Comparison of ENCODE assay signal across 1 cellular context in genomic region chr17:30450125-30451027, GRCh38.
A peak's percentile ranks its signal among the peaks of the same experiment; 100 is the strongest.
TF ChIP-seq lines count a peak whose summit lies in the region.

No MANE protein-coding gene starts in this region.

TF ChIP-seq in HepG2, 621 proteins besides CTCF, POLR2A, EP300 and RAD21 (continued from another document and continues in another):
- TF ChIP-seq MAX (IDR thresholded peaks at IDR 0.05) (peak; percentile 35; the same call in 1 of the 2 replicates), ZSCAN25 (CRISPR knock-in tag; IDR thresholded peaks at IDR 0.05) (no peak), ZNF225 (CRISPR knock-in tag; IDR thresholded peaks at IDR 0.05) (no peak), THYN1 (CRISPR knock-in tag; IDR thresholded peaks at IDR 0.05; ENCODE audit: borderline replicate concordance, low read depth) (no peak), ZNF777 (CRISPR knock-in tag; IDR thresholded peaks at IDR 0.05) (no peak; the same call in 1 of the 2 replicates), FOXP1 (IDR thresholded peaks at IDR 0.05) (peak; percentile 74), FOXP1 (CRISPR knock-in tag; IDR thresholded peaks at IDR 0.05) (peak; percentile 91), NONO (IDR thresholded peaks at IDR 0.05) (no peak), NONO (CRISPR knock-in tag; conservative IDR thresholded peaks at IDR 0.05) (0 out of 2 replicates have a peak, but pooled peaks have one; percentile 31), FOXA3 (CRISPR knock-in tag; IDR thresholded peaks at IDR 0.05) (peak; percentile 92), ZNF501 (CRISPR knock-in tag; IDR thresholded peaks at IDR 0.05) (peak; percentile 62; the same call in 1 of the 2 replicates), TEAD2 (CRISPR knock-in tag; IDR thresholded peaks at IDR 0.05) (peak; percentile 69; the same call in 1 of the 2 replicates), ZNF34 (CRISPR knock-in tag; IDR thresholded peaks at IDR 0.05; ENCODE audit: borderline replicate concordance) (no peak), ZNF407 (CRISPR knock-in tag; IDR thresholded peaks at IDR 0.05; ENCODE audit: not compliant biosample characterization) (no peak), ZNF460 (CRISPR knock-in tag; IDR thresholded peaks at IDR 0.05; ENCODE audit: borderline replicate concordance) (peak; percentile 92; the same call in 1 of the 2 replicates), DNMT1 (CRISPR knock-in tag; IDR thresholded peaks at IDR 0.05) (no peak), GLMP (CRISPR knock-in tag; IDR thresholded peaks at IDR 0.05; ENCODE audit: borderline replicate concordance) (no peak), FOXM1 (CRISPR knock-in tag; IDR thresholded peaks at IDR 0.05) (no peak), ZNF556 (CRISPR knock-in tag; IDR thresholded peaks at IDR 0.05; ENCODE audit: borderline replicate concordance) (no peak), ZNF563 (CRISPR knock-in tag; IDR thresholded peaks at IDR 0.05) (no peak), IKZF1 (IDR thresholded peaks at IDR 0.05) (no peak), SETDB1 (CRISPR knock-in tag; IDR thresholded peaks at IDR 0.05; ENCODE audit: borderline replicate concordance) (no peak), RARG (CRISPR knock-in tag; IDR thresholded peaks at IDR 0.05; ENCODE audit: low read depth) (no peak), CREM (IDR thresholded peaks at IDR 0.05) (peak; percentile 64; the same call in 1 of the 2 replicates), CREM (CRISPR knock-in tag; IDR thresholded peaks at IDR 0.05) (no peak), ZNF318 (CRISPR knock-in tag; IDR thresholded peaks at IDR 0.05) (no peak), PCBP2 (optimal IDR thresholded peaks at IDR 0.05; ENCODE audit: low read depth, low read length, poor library complexity, severe bottlenecking) (no peak), CHD2 (IDR thresholded peaks at IDR 0.05; ENCODE audit: low read depth, low read length) (no peak), JUN (CRISPR knock-in tag; IDR thresholded peaks at IDR 0.05) (no peak), BHLHE40 (IDR thresholded peaks at IDR 0.05; ENCODE audit: low read length) (no peak), ZNF180 (CRISPR knock-in tag; IDR thresholded peaks at IDR 0.05; ENCODE audit: borderline replicate concordance, low read depth) (no peak), ZBTB20 (CRISPR knock-in tag; IDR thresholded peaks at IDR 0.05; ENCODE audit: borderline replicate concordance, low read depth) (no peak), AKAP8 (CRISPR knock-in tag; IDR thresholded peaks at IDR 0.05) (peak; percentile 72; the same call in 1 of the 2 replicates), CREB3 (CRISPR knock-in tag; IDR thresholded peaks at IDR 0.05) (no peak), PRPF4 (IDR thresholded peaks at IDR 0.05; ENCODE audit: low read depth, low read length, poor library complexity, severe bottlenecking) (no peak), GTF3A (CRISPR knock-in tag; conservative IDR thresholded peaks at IDR 0.05) (no peak), HNRNPUL1 (IDR thresholded peaks at IDR 0.05; ENCODE audit: low read depth, low read length) (no peak), ZNF224 (CRISPR knock-in tag; IDR thresholded peaks at IDR 0.05) (no peak), MXD4 (CRISPR knock-in tag; IDR thresholded peaks at IDR 0.05) (no peak), ZNF850 (CRISPR knock-in tag; conservative IDR thresholded peaks at IDR 0.05) (no peak), HNRNPL (IDR thresholded peaks at IDR 0.05; ENCODE audit: low read depth, low read length) (no peak)
